Comparison of ENCODE assay signal across 12 cellular contexts in genomic region chr12:106112094-106112822, GRCh38. TPM values are rescaled to one million over a fixed set of nuclear protein-coding genes. Genes with fewer than 3 reads are reported as not detected.
DNase-seq lines count a peak whose midpoint lies in the region; FAIRE-seq and TF ChIP-seq lines count a peak whose summit lies in the region.
"Had no signal": no experiment of that assay in that cellular context is flagged by ENCODE, and none has a peak within 500 bp of the region (broad histone marks: within the 10 kb centered on the region; RNA-seq: fewer than 3 reads in every experiment).

No MANE protein-coding gene starts in this region.

- peak overlapping the region; percentile 98 for H3K27ac ChIP-seq in left ventricle myocardium inferior (replicated peaks)
- peak overlapping the region; percentile 95 for H3K27ac ChIP-seq in smooth muscle cell (ENCODE audit: low read depth)
- H3K27ac ChIP-seq: WERI-Rb-1 had no signal

- H3K27me3 ChIP-seq in left ventricle myocardium inferior (ENCODE audit: low read depth) = no peaks in the 10 kb centered on the region
- H3K27me3 ChIP-seq in smooth muscle cell (ENCODE audit: low read depth) = no peaks in the 10 kb centered on the region

- H3K4me3 ChIP-seq in left ventricle myocardium inferior (no peak overlapping the region), smooth muscle cell (no peak overlapping the region)

- peak overlapping the region; percentile 42 for H3K9ac ChIP-seq in smooth muscle cell (ENCODE audit: low read depth)

- H3K27me3 Mint-ChIP-seq in HFFc6 (ENCODE audit: insufficient read depth) (no peaks in the 10 kb centered on the region; the same call in 1 of the 2 replicates), progenitor cell of endocrine pancreas (no peaks in the 10 kb centered on the region)

- H3K9me3 Mint-ChIP-seq in HFFc6 = no peaks in the 10 kb centered on the region
- H3K9me3 Mint-ChIP-seq in progenitor cell of endocrine pancreas (ENCODE audit: low read depth) = no peaks in the 10 kb centered on the region
- H3K9me3 Mint-ChIP-seq: activated naive CD4-positive, alpha-beta T cell treated with anti-CD3 and anti-CD28 coated beads, Interleukin-2, amount 50 U/mL, for 24 hours; naive B cell had no signal

- H3K4me1 ChIP-seq in left ventricle myocardium inferior (peaks cover 100% of the 10 kb centered on the region), smooth muscle cell (ENCODE audit: low read depth) (peaks cover 75% of the 10 kb centered on the region)

- no peak for TF ChIP-seq POLR2A in GM12892 (IDR thresholded peaks at IDR 0.05; ENCODE audit: low read depth, low read length)

- peaks cover 87% of the 10 kb centered on the region for H3K4me1 Mint-ChIP-seq in HFFc6 (ENCODE audit: low read depth)
- H3K4me1 Mint-ChIP-seq in progenitor cell of endocrine pancreas (ENCODE audit: low read depth) = peaks cover 40% of the 10 kb centered on the region
- H3K4me1 Mint-ChIP-seq: activated naive CD4-positive, alpha-beta T cell treated with anti-CD3 and anti-CD28 coated beads, Interleukin-2, amount 50 U/mL, for 24 hours; naive B cell had no signal

- H2AFZ ChIP-seq in smooth muscle cell (ENCODE audit: low read depth) = no peak overlapping the region

- DNase-seq in HFFc6 (peak; percentile 21), RPMI7951 (ENCODE audit: low read depth) (peak; percentile 79), left ventricle myocardium inferior (no peak), smooth muscle cell (lab: John Stamatoyannopoulos, UW; ENCODE audit: unreplicated experiment) (no peak), GM12892 (ENCODE audit: insufficient read length) (no peak), progenitor cell of endocrine pancreas (ENCODE audit: low spot score, unreplicated experiment) (no peak), SW 1271 (lab: John Stamatoyannopoulos, UW) (no peak), COR-L47 (lab: John Stamatoyannopoulos, UW) (no peak)
- DNase-seq: naive B cell, NCI-H1930, WERI-Rb-1 had no signal

- H3K36me3 ChIP-seq in left ventricle myocardium inferior (no peaks in the 10 kb centered on the region), smooth muscle cell (ENCODE audit: low read depth) (no peaks in the 10 kb centered on the region)
- H3K36me3 ChIP-seq: WERI-Rb-1 had no signal

- peaks cover 99% of the 10 kb centered on the region for H4K20me1 ChIP-seq in smooth muscle cell (ENCODE audit: low read depth)

- FAIRE-seq in GM12892 (lab: Jason Lieb, UNC) = no peak

- H3K9me3 ChIP-seq in left ventricle myocardium inferior (replicated peaks) (no peaks in the 10 kb centered on the region), smooth muscle cell (replicated peaks; ENCODE audit: low read depth) (no peaks in the 10 kb centered on the region)

- H3K36me3 Mint-ChIP-seq in HFFc6 (ENCODE audit: low read depth) (no peaks in the 10 kb centered on the region; the same call in 1 of the 2 replicates), progenitor cell of endocrine pancreas (ENCODE audit: insufficient read depth) (no peaks in the 10 kb centered on the region)
- H3K36me3 Mint-ChIP-seq: activated naive CD4-positive, alpha-beta T cell treated with anti-CD3 and anti-CD28 coated beads, Interleukin-2, amount 50 U/mL, for 24 hours; naive B cell had no signal

- H3K4me3 Mint-ChIP-seq in HFFc6 (no peak overlapping the region; the same call in 1 of the 2 replicates), progenitor cell of endocrine pancreas (ENCODE audit: low read depth) (no peak overlapping the region)
- H3K4me3 Mint-ChIP-seq: activated naive CD4-positive, alpha-beta T cell treated with anti-CD3 and anti-CD28 coated beads, Interleukin-2, amount 50 U/mL, for 24 hours; naive B cell had no signal

- peaks cover 41% of the 10 kb centered on the region for H3F3A ChIP-seq in smooth muscle cell (ENCODE audit: low read depth)

- peak overlapping the region; percentile 79 for H3K27ac Mint-ChIP-seq in HFFc6
- H3K27ac Mint-ChIP-seq in progenitor cell of endocrine pancreas = no peak overlapping the region
- H3K27ac Mint-ChIP-seq: activated naive CD4-positive, alpha-beta T cell treated with anti-CD3 and anti-CD28 coated beads, Interleukin-2, amount 50 U/mL, for 24 hours; naive B cell had no signal

- 35% methylated on average over 13 of the region's 13 CpGs for WGBS in smooth muscle cell (ENCODE audit: low lambda C conversion rate)

- peaks cover 96% of the 10 kb centered on the region for H3K79me2 ChIP-seq in smooth muscle cell (ENCODE audit: low read depth)

- no peak for TF ChIP-seq CTCF in HFFc6 (IDR thresholded peaks at IDR 0.05)
- no peak for TF ChIP-seq CTCF in left ventricle myocardium inferior (IDR thresholded peaks at IDR 0.05; ENCODE audit: borderline replicate concordance)
- TF ChIP-seq CTCF in smooth muscle cell (IDR thresholded peaks at IDR 0.05; ENCODE audit: borderline replicate concordance, insufficient read depth, poor library complexity, severe bottlenecking) = no peak
- TF ChIP-seq CTCF in progenitor cell of endocrine pancreas (IDR thresholded peaks at IDR 0.05; ENCODE audit: unreplicated experiment) = no peak

- intact Hi-C loops in left ventricle myocardium inferior (cut with micrococcal nuclease) = no loop called here

- peak overlapping the region; percentile 66 for H3K4me2 ChIP-seq in smooth muscle cell

RNA-seq across cellular contexts. Expression of gene NUAK1, which starts 26.5 kb away (rescaled TPM):
- 10 to 100 TPM; 11.0 to 37.3 (median 14.1) TPM for total RNA-seq in HFFc6 (2021; fragmentation: NEBNext Ultra II Directional; extraction: Animal tissue kit (Norgen Biotek cat#: 25700))
- total RNA-seq in RPMI7951 (2014; rRNA removed; shearing (Covaris generic)) = 6.9 and 7.0 TPM in 2 replicates
- 42.1 TPM for total RNA-seq in left ventricle myocardium inferior
- total RNA-seq in smooth muscle cell = 54.0 and 64.2 TPM in 2 replicates
- polyA plus RNA-seq in smooth muscle cell = 35.3 and 38.8 TPM in 2 replicates
- polyA plus RNA-seq in GM12892 (2012; ENCODE audit: missing spikeins) = not detected
- total RNA-seq in progenitor cell of endocrine pancreas = 7.6 and 9.7 TPM in 2 replicates

Comparison
In these comparisons a context has a peak if more than half of its experiments do, and no peak if none do; other contexts are left out.
1. DNase-seq: peak in HFFc6 (single experiment) and RPMI7951 (single experiment); none in left ventricle myocardium inferior (single experiment), smooth muscle cell (single experiment), GM12892 (single experiment), progenitor cell of endocrine pancreas (single experiment), SW 1271 (0 of 2) and COR-L47 (single experiment).